In the genomic region with DNA sequence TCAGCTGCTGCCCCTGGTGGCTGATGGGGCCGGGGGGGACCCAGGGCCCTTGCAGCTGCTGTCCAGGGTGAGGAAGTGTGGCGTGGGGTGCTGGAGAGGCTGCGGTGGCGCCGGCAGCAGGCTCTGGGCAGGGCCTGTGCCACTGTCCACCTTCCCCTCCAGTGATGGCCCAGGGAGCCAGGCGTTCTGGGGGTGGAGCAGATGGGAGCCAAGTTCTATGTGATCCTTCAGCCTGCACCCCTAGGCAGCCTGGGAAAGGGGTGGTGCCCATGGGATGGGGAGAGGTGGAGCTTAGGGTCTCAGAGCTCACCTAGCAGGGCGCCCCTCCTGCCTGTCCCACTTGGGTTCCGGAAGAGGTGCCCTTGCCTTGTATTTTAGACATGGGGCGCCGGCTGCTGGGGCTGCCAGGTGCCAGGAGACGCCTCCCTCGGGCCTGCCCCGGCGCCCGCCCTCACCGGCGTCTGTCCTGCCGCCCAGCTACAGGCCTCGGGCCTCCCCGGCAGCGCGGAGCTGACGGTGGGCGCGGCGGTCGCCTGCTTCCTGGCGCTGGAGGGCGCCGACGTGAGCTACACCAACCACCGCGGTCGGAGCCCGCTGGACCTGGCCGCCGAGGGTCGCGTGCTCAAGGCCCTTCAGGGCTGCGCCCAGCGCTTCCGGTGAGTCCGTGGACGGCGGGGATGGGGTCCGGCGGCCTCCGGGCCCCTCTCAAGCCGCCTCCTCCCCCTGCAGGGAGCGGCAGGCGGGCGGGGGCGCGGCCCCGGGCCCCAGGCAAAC, we compare ENCODE assay signal across 12 cellular contexts. TPM values are rescaled to one million over a fixed set of nuclear protein-coding genes. Genes with fewer than 3 reads are reported as not detected.
DNase-seq lines count a peak whose midpoint lies in the region; ATAC-seq, FAIRE-seq and TF ChIP-seq lines count a peak whose summit lies in the region.
"Had no signal": no experiment of that assay in that cellular context is flagged by ENCODE, and none has a peak within 500 bp of the region (broad histone marks: within the 10 kb centered on the region; RNA-seq: fewer than 3 reads in every experiment).

No MANE protein-coding gene starts in this region.

- peaks cover 0 to 5% (median 4%) of the 10 kb centered on the region in 3 donors for H3K27me3 Mint-ChIP-seq in naive B cell

- H2AFZ ChIP-seq in Karpas-422 (ENCODE audit: low read length) (peak overlapping the region; percentile 75), hepatocyte (no peak overlapping the region)

- H3K27me3 ChIP-seq in Karpas-422 (ENCODE audit: low read length), result no peaks in the 10 kb centered on the region
- H3K27me3 ChIP-seq in hepatocyte, result peaks cover 15% of the 10 kb centered on the region
- H3K27me3 ChIP-seq: SJSA1 had no signal

- peak; percentile 8 to 47; a peak in 3 of 6 replicates for ATAC-seq in A549
- no peak for ATAC-seq in naive B cell (ENCODE audit: low read depth in 2 of 2)
- ATAC-seq in HG02610 (IDR thresholded peaks at IDR 0.05; ENCODE audit: unreplicated experiment), result no peak
- no peak for ATAC-seq in GM18867 (IDR thresholded peaks at IDR 0.05; ENCODE audit: unreplicated experiment)
- ATAC-seq: body of pancreas had no signal

- H3K9me2 ChIP-seq in Karpas-422 (replicated peaks; ENCODE audit: insufficient read depth, low read length) (no peaks in the 10 kb centered on the region), hepatocyte (replicated peaks; ENCODE audit: insufficient read depth) (no peaks in the 10 kb centered on the region)

- H3K4me1 Mint-ChIP-seq in naive B cell, result peaks cover 7 to 12% (median 7%) of the 10 kb centered on the region in 3 donors

- H3K36me3 Mint-ChIP-seq in naive B cell, result no peaks in the 10 kb centered on the region

- H3K27ac Mint-ChIP-seq in naive B cell, result no peak overlapping the region

- no peaks in the 10 kb centered on the region for H3K36me3 ChIP-seq in Karpas-422 (ENCODE audit: insufficient read depth, low read length)
- no peaks in the 10 kb centered on the region for H3K36me3 ChIP-seq in hepatocyte (replicated peaks; ENCODE audit: insufficient read depth, low read depth)

- no peak for FAIRE-seq in A549 (lab: Jason Lieb, UNC)

- no peak for TF ChIP-seq CTCF in A549 (IDR thresholded peaks at IDR 0.05)
- TF ChIP-seq CTCF in hepatocyte (IDR thresholded peaks at IDR 0.05; ENCODE audit: poor library complexity), result no peak

- H3K27ac ChIP-seq in A549, result no peak overlapping the region
- peak overlapping the region; percentile 61 for H3K27ac ChIP-seq in Karpas-422 (ENCODE audit: low read length)
- no peak overlapping the region for H3K27ac ChIP-seq in hepatocyte
- H3K27ac ChIP-seq: body of pancreas, SJSA1 had no signal

- POLR2A ChIA-PET in A549 (lab: Yijun Ruan, JAX), result no interaction called here

- WGBS in A549 (ENCODE audit: missing lambda C conversion rate), result 91% methylated on average over 25 of the region's 55 CpGs
- 72% methylated on average over 49 of the region's 55 CpGs for WGBS in hepatocyte (ENCODE audit: low lambda C conversion rate, missing lambda C conversion rate)

- no peak for DNase-seq in A549 (ENCODE audit: low read depth in 1 of 2, low spot score in 1 of 2)
- peak; percentile 88 for DNase-seq in Karpas-422
- peak; percentile 49 for DNase-seq in activated naive CD4-positive, alpha-beta T cell treated with anti-CD3 and anti-CD28 coated beads, Interleukin-2, amount 50 U/mL, for 16 hours
- no peak for DNase-seq in naive B cell
- DNase-seq in hepatocyte (ENCODE audit: low spot score), result no peak
- DNase-seq in NCI-H1105 treated with DMSO at 0.1 percent for 48 hours (lab: John Stamatoyannopoulos, UW), result no peak
- DNase-seq: body of pancreas, C1 segment of cervical spinal cord, Kasumi-1 had no signal

- H3K9me3 Mint-ChIP-seq in naive B cell, result peaks cover 0 to 2% (median 0%) of the 10 kb centered on the region in 7 donors

- H3K79me2 ChIP-seq in Karpas-422 (ENCODE audit: low read length) (no peaks in the 10 kb centered on the region), hepatocyte (no peaks in the 10 kb centered on the region)

- H3K4me3 ChIP-seq in A549, result no peak overlapping the region
- peak overlapping the region; percentile 82 for H3K4me3 ChIP-seq in Karpas-422 (ENCODE audit: low read length)
- H3K4me3 ChIP-seq in hepatocyte, result no peak overlapping the region
- H3K4me3 ChIP-seq: body of pancreas, SJSA1 had no signal

- H3K4me3 Mint-ChIP-seq in naive B cell, result peak overlapping the region in 5 of 8 donors; percentile 12 to 81 (median 29)

- H3K4me1 ChIP-seq in A549, result no peaks in the 10 kb centered on the region
- peaks cover 22% of the 10 kb centered on the region for H3K4me1 ChIP-seq in Karpas-422 (ENCODE audit: low read length)
- H3K4me1 ChIP-seq in hepatocyte (ENCODE audit: insufficient read depth), result peaks cover 19% of the 10 kb centered on the region
- H3K4me1 ChIP-seq: SJSA1 had no signal

- CTCF ChIA-PET in A549 (lab: Yijun Ruan, JAX), result interaction anchor here (0.6 kb wide), 1 partner anchor 372 kb away, joined by 3 read pairs; no protein-coding TSS in a partner anchor

- TF ChIP-seq RAD21 in A549 (conservative IDR thresholded peaks at IDR 0.05 in 1 of 2, IDR thresholded peaks at IDR 0.05 in 1 of 2), result no peak

- H3K9me3 ChIP-seq in A549, result no peaks in the 10 kb centered on the region
- no peaks in the 10 kb centered on the region for H3K9me3 ChIP-seq in Karpas-422 (ENCODE audit: low read length)
- no peaks in the 10 kb centered on the region for H3K9me3 ChIP-seq in hepatocyte (ENCODE audit: low read depth)
- H3K9me3 ChIP-seq: body of pancreas, SJSA1 had no signal

- TF ChIP-seq POLR2A in A549 (IDR thresholded peaks at IDR 0.05; ENCODE audit: low read length), result no peak

- H3K9ac ChIP-seq in Karpas-422 (ENCODE audit: low read length), result peak overlapping the region; percentile 79

- no peak for TF ChIP-seq EP300 in A549 (IDR thresholded peaks at IDR 0.05)

- no peak overlapping the region for H3K4me2 ChIP-seq in A549
- H3K4me2 ChIP-seq in Karpas-422 (ENCODE audit: low read depth, low read length, poor library complexity, severe bottlenecking), result peak overlapping the region; percentile 88
- no peak overlapping the region for H3K4me2 ChIP-seq in hepatocyte

- H4K20me1 ChIP-seq in Karpas-422 (ENCODE audit: insufficient read depth, low read depth, low read length) (no peaks in the 10 kb centered on the region), hepatocyte (ENCODE audit: insufficient read depth, poor library complexity, severe bottlenecking) (no peaks in the 10 kb centered on the region)

TF ChIP-seq in A549, 52 proteins besides CTCF, POLR2A, EP300 and RAD21 (continues in another document):
- TF ChIP-seq SMC3 (IDR thresholded peaks at IDR 0.05), result no peak

RNA-seq across cellular contexts. Expression of a gene that starts 3.1 kb away (rescaled TPM):
- polyA plus RNA-seq in A549 (2011; rRNA removed), result not detected in 2 replicates
- 0.45 and 0.52 TPM in 2 replicates for polyA plus RNA-seq in A549 (2012; cell fraction: cytosol; rRNA removed)
- 3.9 and 4.0 TPM in 2 replicates for polyA plus RNA-seq in A549 (2012; cell fraction: nucleus; rRNA removed)
- 0.66 to 1.0 TPM (median 0.84 TPM) in 3 replicates for polyA plus RNA-seq in A549 (2017; fragmentation: RNase III; extraction: RNeasy Plus Mini Kit Qiagen cat#74134 plus additional on column Dnase treatment)
- 0.50 TPM in 1 of 2 replicates, not detected in the other for polyA minus RNA-seq in A549 (2011; rRNA and poly(A)+ RNA removed)
- 1.3 and 2.7 TPM in 2 replicates for total RNA-seq in Karpas-422 (2014; rRNA removed; shearing (Covaris generic); ENCODE audit: low replicate concordance)
- polyA plus RNA-seq in naive B cell (ENCODE audit: low read depth in 6 of 6), result under 1 TPM in 4 of 6 donors, not detected in 2; 0.35 to 0.74 (median 0.53) TPM
- total RNA-seq in hepatocyte, result 48.0 and 73.4 TPM in 2 replicates
- 136 and 184 TPM in 2 replicates for polyA plus RNA-seq in hepatocyte

RNA-seq across cellular contexts. Expression of a gene that starts 13.5 kb away (rescaled TPM):
- polyA plus RNA-seq in A549 (2011; rRNA removed) (4.9 and 5.1 TPM in 2 replicates), A549 (2017; fragmentation: RNase III; extraction: RNeasy Plus Mini Kit Qiagen cat#74134 plus additional on column Dnase treatment) (15.7 to 21.9 TPM (median 20.0 TPM) in 3 replicates), naive B cell (ENCODE audit: low read depth in 6 of 6) (10 to 100 TPM; 11.0 to 20.6 (median 13.1) TPM), hepatocyte (75.3 and 121 TPM in 2 replicates)
- 16.6 and 23.4 TPM in 2 replicates for polyA plus RNA-seq in A549 (2012; cell fraction: cytosol; rRNA removed)
- 132 and 216 TPM in 2 replicates for polyA plus RNA-seq in A549 (2012; cell fraction: nucleus; rRNA removed)
- polyA minus RNA-seq in A549 (2011; rRNA and poly(A)+ RNA removed), result 4.6 and 6.2 TPM in 2 replicates
- 24.8 and 54.3 TPM in 2 replicates for total RNA-seq in Karpas-422 (2014; rRNA removed; shearing (Covaris generic); ENCODE audit: low replicate concordance)
- total RNA-seq in hepatocyte, result 34.8 and 47.5 TPM in 2 replicates

RNA-seq across cellular contexts. Expression of a gene that starts 28.9 kb away (rescaled TPM):
- polyA plus RNA-seq in A549 (2011; rRNA removed) (0.56 and 0.77 TPM in 2 replicates), A549 (2017; fragmentation: RNase III; extraction: RNeasy Plus Mini Kit Qiagen cat#74134 plus additional on column Dnase treatment) (2.7 to 4.2 TPM (median 4.0 TPM) in 3 replicates), naive B cell (ENCODE audit: low read depth in 6 of 6) (under 1 TPM in 3 of 6 donors, not detected in 3; 0.13 to 0.75 (median 0.19) TPM), hepatocyte (6.0 and 8.8 TPM in 2 replicates)
- 2.5 and 4.5 TPM in 2 replicates for polyA plus RNA-seq in A549 (2012; cell fraction: cytosol; rRNA removed)
- 3.3 and 3.9 TPM in 2 replicates for polyA plus RNA-seq in A549 (2012; cell fraction: nucleus; rRNA removed)
- polyA minus RNA-seq in A549 (2011; rRNA and poly(A)+ RNA removed), result 0.54 and 0.92 TPM in 2 replicates
- 0.14 TPM in 1 of 2 replicates, not detected in the other for total RNA-seq in Karpas-422 (2014; rRNA removed; shearing (Covaris generic); ENCODE audit: low replicate concordance)
- total RNA-seq in hepatocyte, result 0.96 and 2.1 TPM in 2 replicates

RNA-seq across cellular contexts. Expression of a gene that starts 30.0 kb away (rescaled TPM):
- polyA plus RNA-seq in A549 (2011; rRNA removed) (7.6 and 11.3 TPM in 2 replicates), A549 (2017; fragmentation: RNase III; extraction: RNeasy Plus Mini Kit Qiagen cat#74134 plus additional on column Dnase treatment) (33.8 to 35.0 TPM (median 33.8 TPM) in 3 replicates), naive B cell (ENCODE audit: low read depth in 6 of 6) (10 to 100 TPM in 1 of 6 donors, 1 to 10 TPM in 5; 2.2 to 17.5 (median 8.4) TPM), hepatocyte (15.3 and 21.3 TPM in 2 replicates)
- 11.0 and 12.3 TPM in 2 replicates for polyA plus RNA-seq in A549 (2012; cell fraction: cytosol; rRNA removed)
- 22.1 and 34.8 TPM in 2 replicates for polyA plus RNA-seq in A549 (2012; cell fraction: nucleus; rRNA removed)
- 4.3 and 4.8 TPM in 2 replicates for polyA minus RNA-seq in A549 (2011; rRNA and poly(A)+ RNA removed)
- 11.4 and 16.1 TPM in 2 replicates for total RNA-seq in Karpas-422 (2014; rRNA removed; shearing (Covaris generic); ENCODE audit: low replicate concordance)
- total RNA-seq in hepatocyte, result 7.5 and 10.1 TPM in 2 replicates

RNA-seq across cellular contexts. Expression of a gene that starts 54.2 kb away (rescaled TPM):
- polyA plus RNA-seq in A549 (2011; rRNA removed), result 80.4 and 101 TPM in 2 replicates
- 81.9 and 83.1 TPM in 2 replicates for polyA plus RNA-seq in A549 (2012; cell fraction: cytosol; rRNA removed)
- polyA plus RNA-seq in A549 (2012; cell fraction: nucleus; rRNA removed), result 55.0 and 77.6 TPM in 2 replicates
- polyA plus RNA-seq in A549 (2017; fragmentation: RNase III; extraction: RNeasy Plus Mini Kit Qiagen cat#74134 plus additional on column Dnase treatment), result 75.1 to 78.3 TPM (median 75.3 TPM) in 3 replicates
- polyA minus RNA-seq in A549 (2011; rRNA and poly(A)+ RNA removed), result 64.7 and 66.7 TPM in 2 replicates
- total RNA-seq in Karpas-422 (2014; rRNA removed; shearing (Covaris generic); ENCODE audit: low replicate concordance), result 70.9 and 80.6 TPM in 2 replicates
- polyA plus RNA-seq in naive B cell (ENCODE audit: low read depth in 6 of 6), result 100 to 1,000 TPM; 165 to 257 (median 213) TPM
- total RNA-seq in hepatocyte, result 75.7 and 85.0 TPM in 2 replicates
- polyA plus RNA-seq in hepatocyte, result 192 and 203 TPM in 2 replicates

Comparison
In these comparisons a context has a peak if more than half of its experiments do, and no peak if none do; other contexts are left out.
1. ATAC-seq: peak in A549 (2 of 2); none in naive B cell (0 of 2), HG02610 (single experiment) and GM18867 (single experiment).
2. DNase-seq: peak in Karpas-422 (single experiment) and activated naive CD4-positive, alpha-beta T cell treated with anti-CD3 and anti-CD28 coated beads, Interleukin-2, amount 50 U/mL, for 16 hours (single experiment); none in A549 (0 of 2), naive B cell (single experiment), hepatocyte (single experiment) and NCI-H1105 treated with DMSO at 0.1 percent for 48 hours (single experiment).
3. RNA of a gene that starts 3.1 kb away (polyA plus RNA-seq): 136 to 184 TPM in hepatocyte; 0.45 to 4.0 TPM in A549 and 0.35 to 0.74 TPM in naive B cell; every median in the first group is over 10 times any median in the second.